Comparison of ENCODE assay signal across 19 cellular contexts in the genomic region with DNA sequence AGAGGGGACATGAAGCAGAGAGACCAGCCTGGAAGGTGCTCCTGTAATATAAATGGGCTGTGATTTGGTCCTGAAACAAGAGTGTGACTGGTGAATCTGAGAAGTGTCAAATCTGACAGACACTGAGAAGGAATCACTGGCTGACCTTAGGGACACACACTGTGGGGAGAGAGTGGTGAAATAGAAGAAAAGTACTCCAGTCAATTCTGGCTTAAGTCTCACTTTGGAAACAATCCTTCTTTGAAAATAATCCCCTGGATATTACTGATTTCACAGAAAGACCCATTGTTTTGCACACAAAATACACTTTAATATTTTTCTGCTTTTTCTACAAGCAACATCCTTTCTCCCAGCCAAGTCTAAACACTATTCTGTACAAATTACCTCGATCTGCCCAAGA.
A peak's percentile ranks its signal among the peaks of the same experiment; 100 is the strongest.
DNase-seq lines count a peak whose midpoint lies in the region; ATAC-seq and TF ChIP-seq lines count a peak whose summit lies in the region.
"Had no signal": no experiment of that assay in that cellular context is flagged by ENCODE, and none has a peak within 500 bp of the region (broad histone marks: within the 10 kb centered on the region; RNA-seq: fewer than 3 reads in every experiment).

No MANE protein-coding gene starts in this region.

- H3K27me3 ChIP-seq in cardiac muscle cell (no peaks in the 10 kb centered on the region), right atrium auricular region (no peaks in the 10 kb centered on the region)

- no peaks in the 10 kb centered on the region for H3K9me3 Mint-ChIP-seq in naive B cell
- no peaks in the 10 kb centered on the region for H3K9me3 Mint-ChIP-seq in stimulated activated effector memory CD8-positive, alpha-beta T cell treated with anti-CD3 and anti-CD28 coated beads, Interleukin-12 subunit alpha, Interleukin-12 subunit beta, amount 100 ng/mL, for 72 hours
- H3K9me3 Mint-ChIP-seq: CD4-positive, alpha-beta T cell; GM23338 had no signal

- H3K4me1 Mint-ChIP-seq in naive B cell: peaks cover 55 to 84% (median 64%) of the 10 kb centered on the region in 3 donors
- H3K4me1 Mint-ChIP-seq in stimulated activated effector memory CD8-positive, alpha-beta T cell treated with anti-CD3 and anti-CD28 coated beads, Interleukin-12 subunit alpha, Interleukin-12 subunit beta, amount 100 ng/mL, for 72 hours: peaks cover 52% of the 10 kb centered on the region

- no peak overlapping the region for H3K4me3 ChIP-seq in cardiac muscle cell
- no peak overlapping the region for H3K4me3 ChIP-seq in right atrium auricular region
- H3K4me3 ChIP-seq: GM23338 had no signal

- H3K27me3 Mint-ChIP-seq in naive B cell: no peaks in the 10 kb centered on the region
- H3K27me3 Mint-ChIP-seq: CD4-positive, alpha-beta T cell had no signal

- DNase-seq in cardiac muscle cell (ENCODE audit: low read depth in 1 of 2, low spot score in 1 of 2): no peak
- no peak for DNase-seq in right atrium auricular region (ENCODE audit: low spot score)
- DNase-seq in caudate nucleus (lab: John Stamatoyannopoulos, UW): no peak
- DNase-seq in naive B cell: no peak
- DNase-seq in stimulated activated effector memory CD8-positive, alpha-beta T cell treated with anti-CD3 and anti-CD28 coated beads, Interleukin-12 subunit alpha, Interleukin-12 subunit beta, amount 100 ng/mL, for 72 hours (ENCODE audit: low spot score in 2 of 2): no peak
- DNase-seq in activated T-cell treated with anti-CD3 and anti-CD28 coated beads, Interleukin-2, amount 50 U/mL, for 1 hour: no peak
- DNase-seq: Caco-2; CD4-positive, alpha-beta T cell; KBM-7; NCI-H187; NCI-H2107; NCI-H2227 treated with DMSO at 0.1 percent for 48 hours; NCI-H510A treated with DMSO at 0.1 percent for 48 hours; NCI-H774; RPMI8226 had no signal

- peak overlapping the region in 4 of 6 donors; percentile 19 to 78 (median 30) for H3K27ac Mint-ChIP-seq in naive B cell
- H3K27ac Mint-ChIP-seq in stimulated activated effector memory CD8-positive, alpha-beta T cell treated with anti-CD3 and anti-CD28 coated beads, Interleukin-12 subunit alpha, Interleukin-12 subunit beta, amount 100 ng/mL, for 72 hours: no peak overlapping the region
- H3K27ac Mint-ChIP-seq: CD4-positive, alpha-beta T cell; GM23338 had no signal

- H3K4me3 Mint-ChIP-seq in naive B cell: peak overlapping the region in 3 of 8 donors; percentile 6 to 37 (median 35)
- no peak overlapping the region for H3K4me3 Mint-ChIP-seq in stimulated activated effector memory CD8-positive, alpha-beta T cell treated with anti-CD3 and anti-CD28 coated beads, Interleukin-12 subunit alpha, Interleukin-12 subunit beta, amount 100 ng/mL, for 72 hours
- H3K4me3 Mint-ChIP-seq: CD4-positive, alpha-beta T cell; GM23338 had no signal

- TF ChIP-seq CTCF in cardiac muscle cell (IDR thresholded peaks at IDR 0.05; ENCODE audit: low read depth, low read length) (no peak), right atrium auricular region (IDR thresholded peaks at IDR 0.05) (no peak)

- H3K36me3 Mint-ChIP-seq in naive B cell: no peaks in the 10 kb centered on the region
- peaks cover 4% of the 10 kb centered on the region for H3K36me3 Mint-ChIP-seq in stimulated activated effector memory CD8-positive, alpha-beta T cell treated with anti-CD3 and anti-CD28 coated beads, Interleukin-12 subunit alpha, Interleukin-12 subunit beta, amount 100 ng/mL, for 72 hours

- H3K36me3 ChIP-seq in cardiac muscle cell: no peaks in the 10 kb centered on the region
- H3K36me3 ChIP-seq in right atrium auricular region: no peaks in the 10 kb centered on the region

- H3K27ac ChIP-seq in cardiac muscle cell (peak overlapping the region; percentile 69), right atrium auricular region (no peak overlapping the region), caudate nucleus (ENCODE audit: low read depth, low read length) (peak overlapping the region; percentile 65)

- H3K9me3 ChIP-seq in cardiac muscle cell (ENCODE audit: low read depth) (no peaks in the 10 kb centered on the region), right atrium auricular region (no peaks in the 10 kb centered on the region)
- H3K9me3 ChIP-seq: Caco-2 had no signal

- H3K4me1 ChIP-seq in cardiac muscle cell (ENCODE audit: low read depth) (peaks cover 12% of the 10 kb centered on the region), right atrium auricular region (peaks cover 0 to 18% of the 10 kb centered on the region in 2 donors)

- ATAC-seq in naive B cell (ENCODE audit: low read depth in 2 of 2) (no peak), HG02840 (IDR thresholded peaks at IDR 0.05; ENCODE audit: low FRiP score, unreplicated experiment) (no peak), HG02870 (IDR thresholded peaks at IDR 0.05; ENCODE audit: unreplicated experiment) (no peak)
- ATAC-seq in stimulated activated effector memory CD8-positive, alpha-beta T cell treated with anti-CD3 and anti-CD28 coated beads, Interleukin-12 subunit alpha, Interleukin-12 subunit beta, amount 100 ng/mL, for 72 hours: no peak
- ATAC-seq: GM23338, HCT116 had no signal

Comparison
In these comparisons a context has a peak if more than half of its experiments do, and no peak if none do; other contexts are left out.
1. H3K27ac ChIP-seq: peak in cardiac muscle cell (single experiment) and caudate nucleus (single experiment); none in right atrium auricular region (0 of 2).